In the genomic region with DNA sequence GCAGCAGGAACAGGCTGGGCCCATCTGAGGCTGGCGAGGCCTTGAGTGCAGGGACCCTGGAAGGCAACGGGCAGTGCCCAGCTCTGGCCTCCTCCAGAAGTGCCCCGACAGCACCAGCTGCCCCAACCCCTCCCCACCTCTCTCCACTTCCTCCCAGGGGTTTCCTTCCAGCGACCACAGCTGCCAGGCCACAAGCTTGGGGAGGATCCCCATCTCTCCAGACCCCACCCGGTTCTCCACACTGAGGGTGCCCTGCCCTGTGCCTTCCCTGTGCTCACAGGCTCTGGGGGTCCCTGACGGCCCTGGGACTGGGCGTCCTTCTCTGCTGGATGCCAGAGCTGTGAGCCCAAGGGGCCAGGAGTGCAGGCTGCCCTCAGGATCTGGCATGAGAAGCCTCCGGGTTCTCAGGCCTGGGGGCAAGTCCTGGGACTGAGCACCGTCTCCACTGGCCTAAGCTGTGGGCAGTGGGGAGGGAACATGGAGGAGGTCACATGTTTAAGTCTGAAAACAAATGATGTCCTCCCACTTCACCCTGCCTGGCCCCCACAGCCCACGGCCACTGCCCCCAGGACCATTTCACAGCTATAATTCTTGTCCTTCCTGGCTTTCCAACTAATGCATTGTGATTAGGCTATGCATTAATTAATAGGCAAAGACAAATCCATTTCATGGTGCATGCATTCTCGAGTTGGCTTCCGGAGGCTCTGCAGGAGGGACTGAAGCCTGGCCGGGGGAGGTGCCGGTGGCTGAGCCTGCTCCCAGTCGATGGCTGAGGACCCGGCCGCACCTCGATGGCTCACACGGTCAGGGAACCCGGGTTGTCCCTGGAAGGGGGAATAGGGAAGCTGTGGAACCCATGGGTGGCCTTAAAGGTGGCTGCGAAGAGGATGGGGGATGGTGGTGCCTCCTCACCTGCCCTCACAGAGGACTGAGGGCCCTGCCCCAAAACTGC, we compare ENCODE assay signal across 1 cellular context.
TF ChIP-seq lines count a peak whose summit lies in the region.

No MANE protein-coding gene starts in this region.

TF ChIP-seq in H1, 55 proteins besides CTCF, POLR2A, EP300 and RAD21:
- TF ChIP-seq GABPA (IDR thresholded peaks at IDR 0.05; ENCODE audit: borderline replicate concordance, insufficient read depth, low read length) = no peak
- TF ChIP-seq, protein P1, sequence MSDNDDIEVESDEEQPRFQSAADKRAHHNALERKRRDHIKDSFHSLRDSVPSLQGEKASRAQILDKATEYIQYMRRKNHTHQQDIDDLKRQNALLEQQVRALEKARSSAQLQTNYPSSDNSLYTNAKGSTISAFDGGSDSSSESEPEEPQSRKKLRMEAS (IDR thresholded peaks at IDR 0.05) = no peak
- no peak for TF ChIP-seq ASH2L (IDR thresholded peaks at IDR 0.05; ENCODE audit: low read length)
- TF ChIP-seq JUND (IDR thresholded peaks at IDR 0.05; ENCODE audit: low read length) = no peak
- TF ChIP-seq SUZ12 (IDR thresholded peaks at IDR 0.05; ENCODE audit: low read length) = no peak
- TF ChIP-seq GTF2F1 (IDR thresholded peaks at IDR 0.05; ENCODE audit: borderline replicate concordance, low read depth, low read length) = no peak
- TF ChIP-seq, protein P2, sequence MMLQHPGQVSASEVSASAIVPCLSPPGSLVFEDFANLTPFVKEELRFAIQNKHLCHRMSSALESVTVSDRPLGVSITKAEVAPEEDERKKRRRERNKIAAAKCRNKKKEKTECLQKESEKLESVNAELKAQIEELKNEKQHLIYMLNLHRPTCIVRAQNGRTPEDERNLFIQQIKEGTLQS (IDR thresholded peaks at IDR 0.05; ENCODE audit: insufficient read depth, low read depth, low read length) = no peak
- TF ChIP-seq RNF2 (IDR thresholded peaks at IDR 0.05; ENCODE audit: borderline replicate concordance, low read depth, low read length, missing control alignments, poor library complexity, severe bottlenecking) = no peak
- no peak for TF ChIP-seq SIRT6 (IDR thresholded peaks at IDR 0.05; ENCODE audit: low read length)
- no peak for TF ChIP-seq TAF1 (IDR thresholded peaks at IDR 0.05; ENCODE audit: low read depth, low read length)
- TF ChIP-seq BCL11A (IDR thresholded peaks at IDR 0.05; ENCODE audit: low read depth in 2 of 2, low read length in 2 of 2) = no peak
- no peak for TF ChIP-seq CHD1 (IDR thresholded peaks at IDR 0.05; ENCODE audit: low read depth, low read length)
- TF ChIP-seq TBP (IDR thresholded peaks at IDR 0.05; ENCODE audit: low read depth, low read length) = no peak
TF ChIP-seq in H1: peak in this region for 0.
